19 cellular contexts compared by ENCODE assay signal in genomic region chrX:30530591-30530990, GRCh38. TPM values are rescaled to one million over a fixed set of nuclear protein-coding genes. Genes with fewer than 3 reads are reported as not detected.
DNase-seq lines count a peak whose midpoint lies in the region; TF ChIP-seq lines count a peak whose summit lies in the region.
"Had no signal": no experiment of that assay in that cellular context is flagged by ENCODE, and none has a peak within 500 bp of the region (broad histone marks: within the 10 kb centered on the region; RNA-seq: fewer than 3 reads in every experiment).

No MANE protein-coding gene starts in this region.

- DNase-seq in HFFc6 = peak; percentile 31
- peak; percentile 39 for DNase-seq in brain microvascular endothelial cell
- DNase-seq in kidney tubule cell (ENCODE audit: low spot score) = peak; percentile 61
- no peak for DNase-seq in substantia nigra (lab: John Stamatoyannopoulos, UW)
- DNase-seq in central memory CD4-positive, alpha-beta T cell = no peak
- no peak for DNase-seq in amygdala (lab: John Stamatoyannopoulos, UW)
- DNase-seq in NCI-H510A (lab: John Stamatoyannopoulos, UW) = no peak
- DNase-seq: activated CD4-positive, alpha-beta T cell treated with anti-CD3 and anti-CD28 coated beads for 36 hours; activated CD8-positive, alpha-beta memory T cell treated with anti-CD3 and anti-CD28 coated beads, Interleukin-2, amount 50 U/mL, for 4 hours; activated naive CD4-positive, alpha-beta T cell; aorta; Caco-2; cortex of kidney; GDM1; left ventricle myocardium superior; stimulated activated naive CD4-positive, alpha-beta T cell treated with Interleukin-2 at 50 U/mL for 16 hours had no signal

- H3K27ac Mint-ChIP-seq in HFFc6 = no peak overlapping the region
- H3K27ac Mint-ChIP-seq: activated CD4-positive, alpha-beta T cell treated with anti-CD3 and anti-CD28 coated beads for 36 hours; type B pancreatic cell had no signal

- H3K4me1 ChIP-seq in BLaER1 treated with 17β-estradiol and CSF1 and Interleukin-3, amounts not matched to agents 10 nM and 100 nM = peaks cover 0 to 30% (median 14%) of the 10 kb centered on the region in 10 experiments; a peak in 14 of 20 replicates
- H3K4me1 ChIP-seq: Caco-2 had no signal

- peak overlapping the region in 1 of 11 experiments; percentile 29; a peak in 3 of 22 replicates for H3K27ac ChIP-seq in BLaER1 treated with 17β-estradiol and CSF1 and Interleukin-3, amounts not matched to agents 10 nM and 100 nM
- H3K27ac ChIP-seq in brain microvascular endothelial cell (no peak overlapping the region), substantia nigra (ENCODE audit: low read depth, low read length, poor library complexity, severe bottlenecking) (no peak overlapping the region)

- no peaks in the 10 kb centered on the region for H3K27me3 Mint-ChIP-seq in HFFc6 (ENCODE audit: insufficient read depth)
- H3K27me3 Mint-ChIP-seq: type B pancreatic cell had no signal

- H3K4me2 ChIP-seq in BLaER1 treated with 17β-estradiol and CSF1 and Interleukin-3, amounts not matched to agents 10 nM and 100 nM = peak overlapping the region in 7 of 11 experiments; percentile 12 to 47 (median 31); a peak in 12 of 22 replicates

- H4K20me1 ChIP-seq in BLaER1 treated with 17β-estradiol and CSF1 and Interleukin-3, amounts not matched to agents 10 nM and 100 nM = peaks cover 0 to 4% (median 0%) of the 10 kb centered on the region in 11 experiments; a peak in 2 of 22 replicates

- H3K9ac ChIP-seq in BLaER1 treated with 17β-estradiol and CSF1 and Interleukin-3, amounts not matched to agents 10 nM and 100 nM = no peak overlapping the region

- peaks cover 19% of the 10 kb centered on the region; the same call in 1 of the 2 replicates for H3K4me1 Mint-ChIP-seq in HFFc6 (ENCODE audit: low read depth)
- H3K4me1 Mint-ChIP-seq: activated CD4-positive, alpha-beta T cell treated with anti-CD3 and anti-CD28 coated beads for 36 hours had no signal

- H3K9me3 Mint-ChIP-seq in HFFc6 = no peaks in the 10 kb centered on the region; the same call in 1 of the 2 replicates
- H3K9me3 Mint-ChIP-seq: type B pancreatic cell had no signal

- H3K9me3 ChIP-seq in BLaER1 treated with 17β-estradiol and CSF1 and Interleukin-3, amounts not matched to agents 10 nM and 100 nM (replicated peaks in 1 of 11) = peaks cover 23 to 43% (median 34%) of the 10 kb centered on the region in 11 experiments
- H3K9me3 ChIP-seq: Caco-2 had no signal

- no peaks in the 10 kb centered on the region for H3K27me3 ChIP-seq in BLaER1 treated with 17β-estradiol and CSF1 and Interleukin-3, amounts not matched to agents 10 nM and 100 nM
- no peaks in the 10 kb centered on the region for H3K27me3 ChIP-seq in brain microvascular endothelial cell (replicated peaks)

- no peak for TF ChIP-seq CTCF in HFFc6 (IDR thresholded peaks at IDR 0.05)
- no peak for TF ChIP-seq CTCF in brain microvascular endothelial cell (IDR thresholded peaks at IDR 0.05; ENCODE audit: low read depth, low read length, missing control alignments)

- no peaks in the 10 kb centered on the region for H3K36me3 Mint-ChIP-seq in HFFc6 (ENCODE audit: low read depth)
- H3K36me3 Mint-ChIP-seq: type B pancreatic cell had no signal

- H3K4me3 Mint-ChIP-seq in HFFc6 = no peak overlapping the region
- H3K4me3 Mint-ChIP-seq: activated CD4-positive, alpha-beta T cell treated with anti-CD3 and anti-CD28 coated beads for 36 hours; type B pancreatic cell had no signal

- H3K4me3 ChIP-seq in BLaER1 treated with 17β-estradiol and CSF1 and Interleukin-3, amounts not matched to agents 10 nM and 100 nM = no peak overlapping the region
- no peak overlapping the region for H3K4me3 ChIP-seq in brain microvascular endothelial cell (ENCODE audit: low read depth, low read length)

- H3K36me3 ChIP-seq in BLaER1 treated with 17β-estradiol and CSF1 and Interleukin-3, amounts not matched to agents 10 nM and 100 nM = peaks cover 22 to 66% (median 55%) of the 10 kb centered on the region in 11 experiments; a peak in 21 of 22 replicates
- no peaks in the 10 kb centered on the region for H3K36me3 ChIP-seq in brain microvascular endothelial cell (replicated peaks)

- in situ Hi-C loops in brain microvascular endothelial cell (cut with HindIII; ENCODE audit: low pct_ligation_motif_present, low sequenced_read_pairs) = no loop called here

RNA-seq across cellular contexts. Expression of gene TASL, which starts 47.0 kb away (rescaled TPM):
- not detected for total RNA-seq in HFFc6 (2021; fragmentation: NEBNext Ultra II Directional; extraction: Animal tissue kit (Norgen Biotek cat#: 25700))
- total RNA-seq: Caco-2, osteoblast had no signal

Comparison
In these comparisons a context has a peak if more than half of its experiments do, and no peak if none do; other contexts are left out.
1. DNase-seq: peak in HFFc6 (single experiment), brain microvascular endothelial cell (single experiment) and kidney tubule cell (single experiment); none in substantia nigra (0 of 49), central memory CD4-positive, alpha-beta T cell (single experiment), amygdala (0 of 56) and NCI-H510A (single experiment).